20 cellular contexts compared by ENCODE assay signal in genomic region chr20:3543901-3544507, GRCh38.
DNase-seq lines count a peak whose midpoint lies in the region; ATAC-seq and TF ChIP-seq lines count a peak whose summit lies in the region.
"Had no signal": no experiment of that assay in that cellular context is flagged by ENCODE, and none has a peak within 500 bp of the region (broad histone marks: within the 10 kb centered on the region; RNA-seq: fewer than 3 reads in every experiment).

No MANE protein-coding gene starts in this region.

- H3K9ac ChIP-seq in liver (ENCODE audit: low read depth in 1 of 2, low read length in 2 of 2), result no peak overlapping the region

- no peak overlapping the region for H3K27ac Mint-ChIP-seq in activated CD4-positive, alpha-beta memory T cell treated with anti-CD3 and anti-CD28 coated beads for 36 hours
- no peak overlapping the region for H3K27ac Mint-ChIP-seq in T-cell
- H3K27ac Mint-ChIP-seq: dendritic cell treated with granulocyte-macrophage colony-stimulating factor and Interleukin-4, amounts not matched to agents 40 ng/mL and 50 ng/mL, for 4 days; stimulated activated naive CD8-positive, alpha-beta T cell treated with anti-CD3 and anti-CD28 coated beads, Interleukin-15, Interleukin-2, amounts not matched to agents 100 ng/mL and 50 ng/mL, for 24 hours had no signal

- H3K4me3 ChIP-seq in PC-9 (no peak overlapping the region), choroid plexus epithelial cell (ENCODE audit: low read depth, low read length) (no peak overlapping the region), liver (ENCODE audit: low read depth in 1 of 3, low read length in 3 of 3) (no peak overlapping the region), body of pancreas (no peak overlapping the region)
- H3K4me3 ChIP-seq: esophagus muscularis mucosa, left ventricle myocardium inferior had no signal

- no peak overlapping the region for H3K4me2 ChIP-seq in PC-9

- WGBS in liver, result 94% methylated on average over 6 of the region's 6 CpGs
- WGBS in body of pancreas, 2 donors, result 88 to 89% methylated on average over 6 of the region's 6 CpGs

- TF ChIP-seq POLR2A in body of pancreas (IDR thresholded peaks at IDR 0.05), result no peak

- H3K4me1 ChIP-seq in PC-9 (replicated peaks; ENCODE audit: insufficient read depth), result no peaks in the 10 kb centered on the region
- H3K4me1 ChIP-seq in liver (ENCODE audit: control insufficient read depth in 4 of 4, insufficient read depth in 4 of 4, low read length in 3 of 4), result peaks cover 7 to 46% (median 31%) of the 10 kb centered on the region in 4 donors
- H3K4me1 ChIP-seq in body of pancreas, result peaks cover 60% of the 10 kb centered on the region

- intact Hi-C loops in PC-9 (cut with micrococcal nuclease; ENCODE audit: unreplicated experiment) (no loop called here), body of pancreas (cut with DNase I) (no loop called here)
- intact Hi-C loops in activated CD4-positive, alpha-beta memory T cell treated with anti-CD3 and anti-CD28 coated beads for 36 hours (cut with micrococcal nuclease), result no loop called here

- no peaks in the 10 kb centered on the region for H3K9me3 Mint-ChIP-seq in activated CD4-positive, alpha-beta memory T cell treated with anti-CD3 and anti-CD28 coated beads for 36 hours
- H3K9me3 Mint-ChIP-seq in T-cell, result no peaks in the 10 kb centered on the region
- H3K9me3 Mint-ChIP-seq: dendritic cell treated with granulocyte-macrophage colony-stimulating factor and Interleukin-4, amounts not matched to agents 40 ng/mL and 50 ng/mL, for 4 days; stimulated activated naive CD8-positive, alpha-beta T cell treated with anti-CD3 and anti-CD28 coated beads, Interleukin-15, Interleukin-2, amounts not matched to agents 100 ng/mL and 50 ng/mL, for 24 hours had no signal

- no peak overlapping the region for H3K4me3 Mint-ChIP-seq in activated CD4-positive, alpha-beta memory T cell treated with anti-CD3 and anti-CD28 coated beads for 36 hours
- H3K4me3 Mint-ChIP-seq in T-cell, result no peak overlapping the region
- H3K4me3 Mint-ChIP-seq: dendritic cell treated with granulocyte-macrophage colony-stimulating factor and Interleukin-4, amounts not matched to agents 40 ng/mL and 50 ng/mL, for 4 days; stimulated activated naive CD8-positive, alpha-beta T cell treated with anti-CD3 and anti-CD28 coated beads, Interleukin-15, Interleukin-2, amounts not matched to agents 100 ng/mL and 50 ng/mL, for 24 hours had no signal

- H3K27ac ChIP-seq in PC-9 (no peak overlapping the region), liver (ENCODE audit: low read depth in 1 of 2, low read length in 2 of 2) (peak overlapping the region; percentile 59 to 90), body of pancreas (no peak overlapping the region)
- H3K27ac ChIP-seq: esophagus muscularis mucosa, left ventricle myocardium inferior had no signal

- H3F3A ChIP-seq in PC-9 (ENCODE audit: insufficient read depth, low read depth), result 0 out of 2 replicates have a peak, but pooled peaks cover 6% of the 10 kb centered on the region

- TF ChIP-seq CTCF in PC-9 (conservative IDR thresholded peaks at IDR 0.05) (no peak), choroid plexus epithelial cell (conservative IDR thresholded peaks at IDR 0.05; ENCODE audit: low read depth, low read length) (no peak), liver (IDR thresholded peaks at IDR 0.05; ENCODE audit: low read depth, low read length, missing input control) (no peak), body of pancreas (IDR thresholded peaks at IDR 0.05) (no peak)

- no peaks in the 10 kb centered on the region for H3K27me3 Mint-ChIP-seq in activated CD4-positive, alpha-beta memory T cell treated with anti-CD3 and anti-CD28 coated beads for 36 hours
- H3K27me3 Mint-ChIP-seq in T-cell, result no peaks in the 10 kb centered on the region
- H3K27me3 Mint-ChIP-seq: dendritic cell treated with granulocyte-macrophage colony-stimulating factor and Interleukin-4, amounts not matched to agents 40 ng/mL and 50 ng/mL, for 4 days; stimulated activated naive CD8-positive, alpha-beta T cell treated with anti-CD3 and anti-CD28 coated beads, Interleukin-15, Interleukin-2, amounts not matched to agents 100 ng/mL and 50 ng/mL, for 24 hours had no signal

- CTCF ChIA-PET in PC-9 (lab: Charles Lee), result no interaction called here
- CTCF ChIA-PET in activated CD4-positive, alpha-beta memory T cell treated with anti-CD3 and anti-CD28 coated beads for 36 hours (lab: Charles Lee), result no interaction called here
- CTCF ChIA-PET in T-cell (lab: Charles Lee), result no interaction called here

- no peak overlapping the region for H2AFZ ChIP-seq in PC-9

- H3K27me3 ChIP-seq in PC-9 (ENCODE audit: insufficient read depth, low read depth) (no peaks in the 10 kb centered on the region), liver (ENCODE audit: control insufficient read depth in 4 of 4, insufficient read depth in 4 of 4, low read length in 3 of 4) (no peaks in the 10 kb centered on the region), body of pancreas (no peaks in the 10 kb centered on the region)
- H3K27me3 ChIP-seq: esophagus muscularis mucosa had no signal

- TF ChIP-seq RAD21 in liver (IDR thresholded peaks at IDR 0.05), result no peak

- no TSS peak for BruUV-seq in PC-9 (replicated peaks; lab: Mats Ljungman, UMichigan)

- H3K36me3 ChIP-seq in PC-9 (ENCODE audit: low read depth), result no peaks in the 10 kb centered on the region
- H3K36me3 ChIP-seq in liver (ENCODE audit: control insufficient read depth in 4 of 4, insufficient read depth in 3 of 4, low read depth in 1 of 4, low read length in 3 of 4), result peaks cover 0 to 4% (median 0%) of the 10 kb centered on the region in 4 donors
- H3K36me3 ChIP-seq in body of pancreas (replicated peaks in 1 of 2; ENCODE audit: insufficient read depth in 1 of 2, low read depth in 2 of 2), result no peaks in the 10 kb centered on the region

- H4K20me1 ChIP-seq in PC-9 (ENCODE audit: insufficient read depth), result no peaks in the 10 kb centered on the region

- peaks cover 9% of the 10 kb centered on the region for H3K36me3 Mint-ChIP-seq in activated CD4-positive, alpha-beta memory T cell treated with anti-CD3 and anti-CD28 coated beads for 36 hours
- H3K36me3 Mint-ChIP-seq in T-cell, result peaks cover 52% of the 10 kb centered on the region

- H3K79me2 ChIP-seq in PC-9 (ENCODE audit: low read depth), result no peaks in the 10 kb centered on the region

- no peaks in the 10 kb centered on the region for H3K9me3 ChIP-seq in PC-9 (ENCODE audit: insufficient read depth, low read depth)
- no peaks in the 10 kb centered on the region for H3K9me3 ChIP-seq in liver (ENCODE audit: control insufficient read depth in 4 of 4, low read length in 3 of 4)
- H3K9me3 ChIP-seq in body of pancreas, result no peaks in the 10 kb centered on the region
- H3K9me3 ChIP-seq: esophagus muscularis mucosa, left ventricle myocardium inferior had no signal

- POLR2A ChIA-PET in PC-9 (lab: Charles Lee; ENCODE audit: unreplicated experiment), result no interaction called here
- POLR2A ChIA-PET in activated CD4-positive, alpha-beta memory T cell treated with anti-CD3 and anti-CD28 coated beads for 36 hours (lab: Charles Lee), result no interaction called here
- POLR2A ChIA-PET in T-cell (lab: Charles Lee), result interaction anchor here in 1 of 2 donors (0.6 kb wide), 1 partner anchor 81 kb away, joined by 5 read pairs; no protein-coding TSS in a partner anchor

- DNase-seq in AG08396 (ENCODE audit: low spot score) (peak; percentile 47), PC-9 (peak; percentile 15 to 47), choroid plexus epithelial cell (ENCODE audit: low read depth) (peak; percentile 66), GDM1 (lab: John Stamatoyannopoulos, UW) (no peak), body of pancreas (no peak), T-cell (no peak)
- no peak for DNase-seq in activated CD4-positive, alpha-beta memory T cell treated with anti-CD3 and anti-CD28 coated beads for 36 hours
- DNase-seq: activated gamma-delta T cell treated with Interleukin-2 at 50 U/mL for 16 hours; aorta; hypothalamus; left ventricle myocardium inferior; NCI-H1417 treated with DMSO at 0.1 percent for 48 hours; NK-92 treated with Interleukin-12 subunit alpha and Interleukin-12 subunit beta, amount 100 ng/mL, for 24 hours; T-helper 2 cell had no signal

- ATAC-seq in body of pancreas (no peak), T-cell (replicated peaks in 1 of 4) (no peak)
- ATAC-seq: activated CD4-positive, CD25-positive, alpha-beta regulatory T cell treated with anti-CD3 and anti-CD28 coated beads, Interleukin-2, amount 50 U/mL, for 24 hours; Right ventricle myocardium inferior had no signal

- no peaks in the 10 kb centered on the region for H3K4me1 Mint-ChIP-seq in activated CD4-positive, alpha-beta memory T cell treated with anti-CD3 and anti-CD28 coated beads for 36 hours (ENCODE audit: low read depth)
- no peaks in the 10 kb centered on the region for H3K4me1 Mint-ChIP-seq in T-cell

- H3K9me2 ChIP-seq in PC-9 (ENCODE audit: insufficient read depth), result no peaks in the 10 kb centered on the region

TF ChIP-seq in liver, 16 proteins besides CTCF, POLR2A, EP300 and RAD21:
- no peak for TF ChIP-seq TAF1 (conservative IDR thresholded peaks at IDR 0.05)
- no peak for TF ChIP-seq MAX (IDR thresholded peaks at IDR 0.05)
TF ChIP-seq in liver: peak in this region for 0.

Comparison
In these comparisons a context has a peak if more than half of its experiments do, and no peak if none do; other contexts are left out.
1. DNase-seq: peak in AG08396 (single experiment), PC-9 (2 of 2) and choroid plexus epithelial cell (single experiment); none in GDM1 (single experiment), body of pancreas (0 of 4), activated CD4-positive, alpha-beta memory T cell treated with anti-CD3 and anti-CD28 coated beads for 36 hours (single experiment) and T-cell (0 of 34).
2. H3K27ac ChIP-seq: peak in liver (2 of 2); none in PC-9 (single experiment) and body of pancreas (0 of 4).